1 cellular context compared by ENCODE assay signal in genomic region chr2:59664946-59665345, GRCh38.
TF ChIP-seq lines count a peak whose summit lies in the region.

No MANE protein-coding gene starts in this region.

TF ChIP-seq in GM23338, 12 proteins besides CTCF, POLR2A, EP300 and RAD21 (continued from another document):
- TF ChIP-seq, protein P1, sequence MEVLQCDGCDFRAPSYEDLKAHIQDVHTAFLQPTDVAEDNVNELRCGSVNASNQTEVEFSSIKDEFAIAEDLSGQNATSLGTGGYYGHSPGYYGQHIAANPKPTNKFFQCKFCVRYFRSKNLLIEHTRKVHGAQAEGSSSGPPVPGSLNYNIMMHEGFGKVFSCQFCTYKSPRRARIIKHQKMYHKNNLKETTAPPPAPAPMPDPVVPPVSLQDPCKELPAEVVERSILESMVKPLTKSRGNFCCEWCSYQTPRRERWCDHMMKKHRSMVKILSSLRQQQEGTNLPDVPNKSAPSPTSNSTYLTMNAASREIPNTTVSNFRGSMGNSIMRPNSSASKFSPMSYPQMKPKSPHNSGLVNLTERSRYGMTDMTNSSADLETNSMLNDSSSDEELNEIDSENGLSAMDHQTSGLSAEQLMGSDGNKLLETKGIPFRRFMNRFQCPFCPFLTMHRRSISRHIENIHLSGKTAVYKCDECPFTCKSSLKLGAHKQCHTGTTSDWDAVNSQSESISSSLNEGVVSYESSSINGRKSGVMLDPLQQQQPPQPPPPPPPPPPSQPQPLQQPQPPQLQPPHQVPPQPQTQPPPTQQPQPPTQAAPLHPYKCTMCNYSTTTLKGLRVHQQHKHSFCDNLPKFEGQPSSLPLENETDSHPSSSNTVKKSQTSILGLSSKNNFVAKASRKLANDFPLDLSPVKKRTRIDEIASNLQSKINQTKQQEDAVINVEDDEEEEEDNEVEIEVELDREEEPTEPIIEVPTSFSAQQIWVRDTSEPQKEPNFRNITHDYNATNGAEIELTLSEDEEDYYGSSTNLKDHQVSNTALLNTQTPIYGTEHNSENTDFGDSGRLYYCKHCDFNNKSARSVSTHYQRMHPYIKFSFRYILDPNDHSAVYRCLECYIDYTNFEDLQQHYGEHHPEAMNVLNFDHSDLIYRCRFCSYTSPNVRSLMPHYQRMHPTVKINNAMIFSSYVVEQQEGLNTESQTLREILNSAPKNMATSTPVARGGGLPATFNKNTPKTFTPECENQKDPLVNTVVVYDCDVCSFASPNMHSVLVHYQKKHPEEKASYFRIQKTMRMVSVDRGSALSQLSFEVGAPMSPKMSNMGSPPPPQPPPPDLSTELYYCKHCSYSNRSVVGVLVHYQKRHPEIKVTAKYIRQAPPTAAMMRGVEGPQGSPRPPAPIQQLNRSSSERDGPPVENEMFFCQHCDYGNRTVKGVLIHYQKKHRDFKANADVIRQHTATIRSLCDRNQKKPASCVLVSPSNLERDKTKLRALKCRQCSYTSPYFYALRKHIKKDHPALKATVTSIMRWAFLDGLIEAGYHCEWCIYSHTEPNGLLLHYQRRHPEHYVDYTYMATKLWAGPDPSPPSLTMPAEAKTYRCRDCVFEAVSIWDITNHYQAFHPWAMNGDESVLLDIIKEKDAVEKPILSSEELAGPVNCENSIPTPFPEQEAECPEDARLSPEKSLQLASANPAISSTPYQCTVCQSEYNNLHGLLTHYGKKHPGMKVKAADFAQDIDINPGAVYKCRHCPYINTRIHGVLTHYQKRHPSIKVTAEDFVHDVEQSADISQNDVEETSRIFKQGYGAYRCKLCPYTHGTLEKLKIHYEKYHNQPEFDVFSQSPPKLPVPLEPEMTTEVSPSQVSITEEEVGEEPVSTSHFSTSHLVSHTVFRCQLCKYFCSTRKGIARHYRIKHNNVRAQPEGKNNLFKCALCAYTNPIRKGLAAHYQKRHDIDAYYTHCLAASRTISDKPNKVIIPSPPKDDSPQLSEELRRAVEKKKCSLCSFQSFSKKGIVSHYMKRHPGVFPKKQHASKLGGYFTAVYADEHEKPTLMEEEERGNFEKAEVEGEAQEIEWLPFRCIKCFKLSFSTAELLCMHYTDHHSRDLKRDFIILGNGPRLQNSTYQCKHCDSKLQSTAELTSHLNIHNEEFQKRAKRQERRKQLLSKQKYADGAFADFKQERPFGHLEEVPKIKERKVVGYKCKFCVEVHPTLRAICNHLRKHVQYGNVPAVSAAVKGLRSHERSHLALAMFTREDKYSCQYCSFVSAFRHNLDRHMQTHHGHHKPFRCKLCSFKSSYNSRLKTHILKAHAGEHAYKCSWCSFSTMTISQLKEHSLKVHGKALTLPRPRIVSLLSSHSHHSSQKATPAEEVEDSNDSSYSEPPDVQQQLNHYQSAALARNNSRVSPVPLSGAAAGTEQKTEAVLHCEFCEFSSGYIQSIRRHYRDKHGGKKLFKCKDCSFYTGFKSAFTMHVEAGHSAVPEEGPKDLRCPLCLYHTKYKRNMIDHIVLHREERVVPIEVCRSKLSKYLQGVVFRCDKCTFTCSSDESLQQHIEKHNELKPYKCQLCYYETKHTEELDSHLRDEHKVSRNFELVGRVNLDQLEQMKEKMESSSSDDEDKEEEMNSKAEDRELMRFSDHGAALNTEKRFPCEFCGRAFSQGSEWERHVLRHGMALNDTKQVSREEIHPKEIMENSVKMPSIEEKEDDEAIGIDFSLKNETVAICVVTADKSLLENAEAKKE (CRISPR knock-in tag; IDR thresholded peaks at IDR 0.05) = no peak
- TF ChIP-seq POLR2AphosphoS5 (IDR thresholded peaks at IDR 0.05; ENCODE audit: low read depth) (no peak), NANOG (IDR thresholded peaks at IDR 0.05; ENCODE audit: borderline replicate concordance) (no peak), ZNF331 (CRISPR knock-in tag; IDR thresholded peaks at IDR 0.05; ENCODE audit: low read depth) (no peak), STAT1 (IDR thresholded peaks at IDR 0.05; ENCODE audit: unreplicated experiment) (no peak), CREB1 (CRISPR knock-in tag; IDR thresholded peaks at IDR 0.05; ENCODE audit: low read depth) (no peak), ZNF114 (CRISPR knock-in tag; IDR thresholded peaks at IDR 0.05) (no peak), EZH2 (IDR thresholded peaks at IDR 0.05; ENCODE audit: low read depth, unreplicated experiment) (no peak), JUNB (IDR thresholded peaks at IDR 0.05; ENCODE audit: unreplicated experiment) (no peak), EZH2phosphoT487 (IDR thresholded peaks at IDR 0.05; ENCODE audit: unreplicated experiment) (no peak)
- TF ChIP-seq, protein P2, sequence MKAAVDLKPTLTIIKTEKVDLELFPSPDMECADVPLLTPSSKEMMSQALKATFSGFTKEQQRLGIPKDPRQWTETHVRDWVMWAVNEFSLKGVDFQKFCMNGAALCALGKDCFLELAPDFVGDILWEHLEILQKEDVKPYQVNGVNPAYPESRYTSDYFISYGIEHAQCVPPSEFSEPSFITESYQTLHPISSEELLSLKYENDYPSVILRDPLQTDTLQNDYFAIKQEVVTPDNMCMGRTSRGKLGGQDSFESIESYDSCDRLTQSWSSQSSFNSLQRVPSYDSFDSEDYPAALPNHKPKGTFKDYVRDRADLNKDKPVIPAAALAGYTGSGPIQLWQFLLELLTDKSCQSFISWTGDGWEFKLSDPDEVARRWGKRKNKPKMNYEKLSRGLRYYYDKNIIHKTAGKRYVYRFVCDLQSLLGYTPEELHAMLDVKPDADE (IDR thresholded peaks at IDR 0.05) = no peak
TF ChIP-seq in GM23338: peak in this region for 0.
